Comparison of ENCODE assay signal across 9 cellular contexts in genomic region chr14:72513994-72514659, GRCh38.
DNase-seq lines count a peak whose midpoint lies in the region; ATAC-seq and TF ChIP-seq lines count a peak whose summit lies in the region.
"Had no signal": no experiment of that assay in that cellular context is flagged by ENCODE, and none has a peak within 500 bp of the region (broad histone marks: within the 10 kb centered on the region; RNA-seq: fewer than 3 reads in every experiment).

No MANE protein-coding gene starts in this region.

- no peak overlapping the region for H3K9ac ChIP-seq in PC-3 (ENCODE audit: low read length)

- POLR2A ChIA-PET in AG04450 (lab: Yijun Ruan, JAX) (interaction anchor here (0.6 to 1.4 kb wide), 6 partner anchors 46 to 434 kb away, joined by 3 to 9 read pairs (median 3); no protein-coding TSS in a partner anchor), PC-3 (lab: Charles Lee; ENCODE audit: unreplicated experiment) (interaction anchor here (0.6 to 0.7 kb wide), 2 partner anchors 154 to 380 kb away, joined by 3 read pairs; partner anchors contain the start of gene DPF3)

- no peaks in the 10 kb centered on the region for H4K20me1 ChIP-seq in PC-3 (ENCODE audit: low read length)

- no peaks in the 10 kb centered on the region for H3F3A ChIP-seq in PC-3 (ENCODE audit: low read length, unreplicated experiment)

- H2AFZ ChIP-seq in PC-3 (ENCODE audit: low read length) = peak overlapping the region; percentile 57

- TF ChIP-seq EP300 in ovary (IDR thresholded peaks at IDR 0.05) = no peak

- H3K4me1 ChIP-seq in PC-3 (ENCODE audit: insufficient read depth, low read length) = peaks cover 11% of the 10 kb centered on the region
- H3K4me1 ChIP-seq in ovary (ENCODE audit: insufficient read depth) = peaks cover 5% of the 10 kb centered on the region

- H3K27me3 ChIP-seq in AG04450 (ENCODE audit: control insufficient read depth, insufficient read depth, low read length) (peaks cover 4% of the 10 kb centered on the region), PC-3 (ENCODE audit: low read length) (peaks cover 23% of the 10 kb centered on the region), ovary (no peaks in the 10 kb centered on the region)

- 31 to 33% (median 31%) methylated on average over 11 of the region's 11 CpGs for WGBS in ovary, 3 donors

- no peaks in the 10 kb centered on the region for H3K9me3 ChIP-seq in AG04450 (ENCODE audit: control insufficient read depth, insufficient read depth, low read length)
- no peaks in the 10 kb centered on the region for H3K9me3 ChIP-seq in PC-3 (ENCODE audit: low read length)
- no peaks in the 10 kb centered on the region for H3K9me3 ChIP-seq in ovary

- intact Hi-C loops in PC-3 (cut with micrococcal nuclease) (loop anchor here (1.0 kb wide), 1 partner anchor 434 kb away; no protein-coding TSS in a partner anchor), ovary (cut with DNase I) (loop anchor here in 2 of 4 donors (2.0 to 10.0 kb wide), 3 partner anchors 391 to 961 kb away; no protein-coding TSS in a partner anchor)

- CTCF ChIA-PET in AG04450 (lab: Charles Lee) = interaction anchor here (0.6 to 7.5 kb wide), 66 partner anchors 9 to 653 kb away, joined by 3 to 479 read pairs (median 5); partner anchors contain the start of genes DCAF4, DPF3 and ZFYVE1
- CTCF ChIA-PET in PC-3 (lab: Charles Lee) = interaction anchor here (0.5 to 5.3 kb wide), 22 partner anchors 9 to 566 kb away, joined by 3 to 58 read pairs (median 4); partner anchors contain the start of genes DCAF4 and DPF3

- H3K9me2 ChIP-seq in PC-3 (replicated peaks; ENCODE audit: low read length) = no peaks in the 10 kb centered on the region

- no peak for TF ChIP-seq POLR2A in erythroblast (IDR thresholded peaks at IDR 0.05; ENCODE audit: low read length)
- TF ChIP-seq POLR2A in ovary (IDR thresholded peaks at IDR 0.05) = no peak

- H3K36me3 ChIP-seq in PC-3 (ENCODE audit: low read depth, low read length) (no peaks in the 10 kb centered on the region), ovary (no peaks in the 10 kb centered on the region)

- BruUV-seq in PC-3 (replicated peaks; lab: Mats Ljungman, UMichigan) = no TSS peak

- H3K27ac ChIP-seq in AG04450 (ENCODE audit: low read depth, low read length) (no peak overlapping the region), PC-3 (ENCODE audit: low read length) (no peak overlapping the region), ovary (no peak overlapping the region)
- H3K27ac ChIP-seq: epithelial cell of prostate had no signal

- peak; percentile 92 for TF ChIP-seq CTCF in AG04450 (IDR thresholded peaks at IDR 0.05; ENCODE audit: low read depth, low read length)
- peak; percentile 74 for TF ChIP-seq CTCF in GM12872 (IDR thresholded peaks at IDR 0.05; ENCODE audit: insufficient read depth, low read depth, low read length)
- peak; percentile 98 for TF ChIP-seq CTCF in PC-3 (conservative IDR thresholded peaks at IDR 0.05; ENCODE audit: low read depth, low read length)
- peak; percentile 62 to 80 (median 68) for TF ChIP-seq CTCF in ovary (IDR thresholded peaks at IDR 0.05)

- H3K4me2 ChIP-seq in PC-3 (ENCODE audit: low read length) = peak overlapping the region; percentile 20; the same call in 1 of the 2 replicates

- H3K79me2 ChIP-seq in PC-3 (ENCODE audit: low read length) = no peaks in the 10 kb centered on the region

- no peak overlapping the region for H3K4me3 ChIP-seq in AG04450 (ENCODE audit: low read depth, low read length)
- no peak overlapping the region for H3K4me3 ChIP-seq in PC-3 (ENCODE audit: low read length)
- no peak overlapping the region for H3K4me3 ChIP-seq in ovary

- peak; percentile 36 for DNase-seq in AG04450 (ENCODE audit: low read depth, low spot score)
- peak; percentile 70 for DNase-seq in PC-3
- DNase-seq in erythroblast (lab: John Stamatoyannopoulos, UW) = peak; percentile 21 to 51
- DNase-seq in ovary = no peak
- DNase-seq in COLO668 (lab: John Stamatoyannopoulos, UW; ENCODE audit: unreplicated experiment) = no peak
- DNase-seq in NCI-H1048 (lab: John Stamatoyannopoulos, UW) = no peak
- DNase-seq in stimulated activated CD4-positive, alpha-beta T cell treated with anti-CD3 and anti-CD28 coated beads, Interleukin-12 subunit alpha, Interleukin-12 subunit beta, amount 100 ng/mL, for 4 hours = no peak

- ATAC-seq in PC-3 = peak; percentile 57

Comparison
In these comparisons a context has a peak if more than half of its experiments do, and no peak if none do; other contexts are left out.
1. DNase-seq: peak in AG04450 (single experiment), PC-3 (single experiment) and erythroblast (2 of 2); none in ovary (0 of 5), COLO668 (single experiment), NCI-H1048 (single experiment) and stimulated activated CD4-positive, alpha-beta T cell treated with anti-CD3 and anti-CD28 coated beads, Interleukin-12 subunit alpha, Interleukin-12 subunit beta, amount 100 ng/mL, for 4 hours (single experiment).
2. Peak in every context shown above with its lines, with median percentiles within 50 percentile points of each other: CTCF ChIP-seq.